10 cellular contexts compared by ENCODE assay signal in the genomic region with DNA sequence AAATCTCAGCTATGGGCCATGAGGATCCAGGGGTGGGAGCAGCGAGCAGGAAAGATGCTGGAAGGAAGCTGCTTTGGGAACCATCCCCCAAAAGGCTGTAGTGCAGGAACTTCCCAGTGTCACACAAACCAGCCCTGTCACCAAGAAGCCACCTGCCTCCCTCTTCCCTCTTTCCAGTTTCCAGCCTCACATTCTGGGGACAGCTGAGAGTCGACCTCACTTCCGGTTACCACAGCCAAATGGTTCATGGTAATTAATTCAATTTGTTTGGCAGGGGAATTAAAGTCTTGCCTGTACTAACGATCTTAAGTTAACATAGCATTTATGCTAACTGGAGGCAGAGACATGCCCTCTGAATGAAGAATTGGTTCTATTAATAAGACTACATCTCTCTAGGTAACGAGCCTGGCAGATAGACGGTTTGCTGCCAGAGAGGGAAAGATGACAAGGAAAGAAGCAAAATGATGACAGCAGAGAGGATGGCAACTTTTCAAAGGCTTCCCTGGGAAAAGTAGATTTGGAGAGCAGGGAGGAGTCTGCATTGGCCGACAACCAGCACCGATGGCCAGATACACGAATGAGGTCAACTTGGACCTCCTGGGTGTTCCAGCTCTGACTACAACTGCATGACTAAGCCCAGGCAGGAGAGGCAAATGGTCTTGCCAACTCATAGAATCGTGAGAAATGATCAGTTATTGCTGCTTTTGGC.
DNase-seq lines count a peak whose midpoint lies in the region; ATAC-seq and TF ChIP-seq lines count a peak whose summit lies in the region.
"Had no signal": no experiment of that assay in that cellular context is flagged by ENCODE, and none has a peak within 500 bp of the region (broad histone marks: within the 10 kb centered on the region; RNA-seq: fewer than 3 reads in every experiment).

No MANE protein-coding gene starts in this region.

- TF ChIP-seq CTCF in AG09309 (IDR thresholded peaks at IDR 0.05; ENCODE audit: control insufficient read depth, insufficient read depth, low read depth, low read length, missing control alignments): no peak
- no peak for TF ChIP-seq CTCF in omental fat pad (IDR thresholded peaks at IDR 0.05)
- TF ChIP-seq CTCF in GM10266 (IDR thresholded peaks at IDR 0.05; ENCODE audit: control insufficient read depth, insufficient read depth, low read depth, missing control alignments): no peak

- no peak overlapping the region for H3K4me3 ChIP-seq in AG09309 (ENCODE audit: control insufficient read depth, low read depth, low read length)

- DNase-seq in AG09309 (ENCODE audit: low read depth) (peak; percentile 98), NCI-H226 (peak; percentile 92), fibroblast of gingiva (ENCODE audit: low read depth) (peak; percentile 95), omental fat pad (ENCODE audit: low spot score) (no peak), GM10266 (ENCODE audit: extremely low spot score) (no peak)
- DNase-seq in central memory CD4-positive, alpha-beta T cell: no peak
- no peak for DNase-seq in activated effector memory CD4-positive, alpha-beta T cell treated with Interleukin-2 at 50 U/mL for 16 hours
- DNase-seq: NCI-H2029, T-cell had no signal

- ATAC-seq in omental fat pad (ENCODE audit: low FRiP score) (peak; percentile 91), HG02970 (IDR thresholded peaks at IDR 0.05; ENCODE audit: low FRiP score, unreplicated experiment) (no peak)
- ATAC-seq: T-cell had no signal

Comparison
In these comparisons a context has a peak if more than half of its experiments do, and no peak if none do; other contexts are left out.
1. DNase-seq: peak in AG09309 (single experiment), NCI-H226 (single experiment) and fibroblast of gingiva (single experiment); none in omental fat pad (single experiment), central memory CD4-positive, alpha-beta T cell (single experiment), activated effector memory CD4-positive, alpha-beta T cell treated with Interleukin-2 at 50 U/mL for 16 hours (single experiment) and GM10266 (single experiment).